In genomic region chr15:85905626-85906025, GRCh38 we compare ENCODE assay signal across 25 cellular contexts.
"Had no signal": no experiment of that assay in that cellular context is flagged by ENCODE, and none has a peak within 500 bp of the region (broad histone marks: within the 10 kb centered on the region; RNA-seq: fewer than 3 reads in every experiment).

No MANE protein-coding gene starts in this region.

- H3K4me3 Mint-ChIP-seq: immature natural killer cell; memory B cell; naive thymus-derived CD4-positive, alpha-beta T cell; natural killer cell treated with Interleukin-12 subunit alpha and Interleukin-12 subunit beta and Interleukin-15 and Interleukin-18, amount 100 ng/mL, for 72 hours; stimulated activated memory B cell treated with anti-CD40 and anti-IgM and Interleukin-4, amounts not matched to agents 10 μg/mL and 1 μg/mL and 100 μg/mL, for 72 hours; stimulated activated naive CD8-positive, alpha-beta T cell treated with anti-CD3 and anti-CD28 coated beads, Interleukin-15, amount 100 ng/mL, for 72 hours; type B pancreatic cell had no signal

- H3K27me3 ChIP-seq: ovary, sigmoid colon, uterus had no signal

- H3K4me1 Mint-ChIP-seq: immature natural killer cell; memory B cell; stimulated activated memory B cell treated with anti-CD40 and anti-IgM and Interleukin-4, amounts not matched to agents 10 μg/mL and 1 μg/mL and 100 μg/mL, for 72 hours; stimulated activated naive CD8-positive, alpha-beta T cell treated with anti-CD3 and anti-CD28 coated beads, Interleukin-15, amount 100 ng/mL, for 72 hours had no signal

- H3K9me3 ChIP-seq: left ventricle myocardium inferior, mucosa of descending colon, neutrophil, ovary, sigmoid colon, spleen, tibial nerve, uterus had no signal

- ATAC-seq: left colon; mucosa of descending colon; naive thymus-derived CD4-positive, alpha-beta T cell; natural killer cell treated with Interleukin-12 subunit alpha and Interleukin-12 subunit beta and Interleukin-15 and Interleukin-18, amount 100 ng/mL, for 72 hours; stimulated activated memory B cell treated with anti-CD40 and anti-IgM and Interleukin-4, amounts not matched to agents 10 μg/mL and 1 μg/mL and 100 μg/mL, for 72 hours; stimulated activated naive CD8-positive, alpha-beta T cell treated with anti-CD3 and anti-CD28 coated beads, Interleukin-15, amount 100 ng/mL, for 72 hours had no signal

- H3K9me3 Mint-ChIP-seq: memory B cell; naive thymus-derived CD4-positive, alpha-beta T cell; natural killer cell treated with Interleukin-12 subunit alpha and Interleukin-12 subunit beta and Interleukin-15 and Interleukin-18, amount 100 ng/mL, for 72 hours; stimulated activated memory B cell treated with anti-CD40 and anti-IgM and Interleukin-4, amounts not matched to agents 10 μg/mL and 1 μg/mL and 100 μg/mL, for 72 hours; stimulated activated naive CD8-positive, alpha-beta T cell treated with anti-CD3 and anti-CD28 coated beads, Interleukin-15, amount 100 ng/mL, for 72 hours; type B pancreatic cell had no signal

- H3K4me1 ChIP-seq: left ventricle myocardium inferior, sigmoid colon, spleen, uterus had no signal

- H3K36me3 Mint-ChIP-seq: immature natural killer cell; memory B cell; naive thymus-derived CD4-positive, alpha-beta T cell; natural killer cell treated with Interleukin-12 subunit alpha and Interleukin-12 subunit beta and Interleukin-15 and Interleukin-18, amount 100 ng/mL, for 72 hours; stimulated activated memory B cell treated with anti-CD40 and anti-IgM and Interleukin-4, amounts not matched to agents 10 μg/mL and 1 μg/mL and 100 μg/mL, for 72 hours; type B pancreatic cell had no signal

- H3K27ac Mint-ChIP-seq: immature natural killer cell; memory B cell; naive thymus-derived CD4-positive, alpha-beta T cell; natural killer cell treated with Interleukin-12 subunit alpha and Interleukin-12 subunit beta and Interleukin-15 and Interleukin-18, amount 100 ng/mL, for 72 hours; progenitor cell of endocrine pancreas; stimulated activated memory B cell treated with anti-CD40 and anti-IgM and Interleukin-4, amounts not matched to agents 10 μg/mL and 1 μg/mL and 100 μg/mL, for 72 hours; stimulated activated naive CD8-positive, alpha-beta T cell treated with anti-CD3 and anti-CD28 coated beads, Interleukin-15, amount 100 ng/mL, for 72 hours; type B pancreatic cell had no signal

- DNase-seq: hypothalamus; immature natural killer cell; kidney; left colon; left ventricle myocardium inferior; midbrain; mucosa of descending colon; naive thymus-derived CD4-positive, alpha-beta T cell; ovary; right cardiac atrium; sigmoid colon; small intestine; spleen; stimulated activated CD4-positive, alpha-beta T cell treated with anti-CD3 and anti-CD28 coated beads, Interleukin-4, amount 100 ng/mL, for 4 hours; stimulated activated CD8-positive, alpha-beta memory T cell treated with anti-CD3 and anti-CD28 coated beads, Interleukin-4, amount 100 ng/mL, for 48 hours; stimulated activated naive CD4-positive, alpha-beta T cell treated with Interleukin-2 at 50 U/mL for 16 hours; stimulated activated naive CD8-positive, alpha-beta T cell treated with anti-CD3 and anti-CD28 coated beads, Interleukin-15, amount 100 ng/mL, for 72 hours; uterus had no signal

- H3K36me3 ChIP-seq: left ventricle myocardium inferior, neutrophil, ovary, sigmoid colon, spleen, tibial nerve, uterus had no signal

- H3K4me3 ChIP-seq: left ventricle myocardium inferior, mucosa of descending colon, ovary, sigmoid colon, spleen, uterus had no signal

- H3K27ac ChIP-seq: left ventricle myocardium inferior, neutrophil, ovary, sigmoid colon, spleen, uterus had no signal
